8 cellular contexts compared by ENCODE assay signal in genomic region chr1:43227138-43227836, GRCh38. TPM values are rescaled to one million over a fixed set of nuclear protein-coding genes. Genes with fewer than 3 reads are reported as not detected.
A peak's percentile ranks its signal among the peaks of the same experiment; 100 is the strongest.
DNase-seq lines count a peak whose midpoint lies in the region; ATAC-seq lines count a peak whose summit lies in the region.

No MANE protein-coding gene starts in this region.

- no peak overlapping the region for H3K27ac Mint-ChIP-seq in activated naive CD8-positive, alpha-beta T cell treated with anti-CD3 and anti-CD28 coated beads, Interleukin-2, amount 50 U/mL, for 24 hours

- DNase-seq in DMS 273 (lab: John Stamatoyannopoulos, UW; ENCODE audit: unreplicated experiment): peak; percentile 87
- DNase-seq in DMS 273 treated with DMSO at 0.1 percent for 48 hours (lab: John Stamatoyannopoulos, UW): no peak
- DNase-seq in NCI-H1105 (lab: John Stamatoyannopoulos, UW): peak; percentile 79
- DNase-seq in T follicular helper cell (ENCODE audit: low read depth): peak; percentile 68
- DNase-seq in activated naive CD8-positive, alpha-beta T cell treated with anti-CD3 and anti-CD28 coated beads, Interleukin-2, amount 50 U/mL, for 24 hours: peak; percentile 86
- peak; percentile 85 for DNase-seq in left cardiac atrium
- peak; percentile 48 for DNase-seq in renal cortical epithelial cell (ENCODE audit: low read depth)

- no peaks in the 10 kb centered on the region for H3K27me3 Mint-ChIP-seq in activated naive CD8-positive, alpha-beta T cell treated with anti-CD3 and anti-CD28 coated beads, Interleukin-2, amount 50 U/mL, for 24 hours

- intact Hi-C loops in left cardiac atrium (cut with DNase I): loop anchor here (5.0 to 10.0 kb wide), 3 partner anchors 188 to 708 kb away; partner anchors contain the start of gene ARTN (in 1 of the 2)

- H3K4me3 Mint-ChIP-seq in activated naive CD8-positive, alpha-beta T cell treated with anti-CD3 and anti-CD28 coated beads, Interleukin-2, amount 50 U/mL, for 24 hours: no peak overlapping the region

- H3K4me1 Mint-ChIP-seq in activated naive CD8-positive, alpha-beta T cell treated with anti-CD3 and anti-CD28 coated beads, Interleukin-2, amount 50 U/mL, for 24 hours: no peaks in the 10 kb centered on the region

- ATAC-seq in activated naive CD8-positive, alpha-beta T cell treated with anti-CD3 and anti-CD28 coated beads, Interleukin-2, amount 50 U/mL, for 24 hours: peak; percentile 91
- ATAC-seq in left cardiac atrium: peak; percentile 73 to 84
- no peak for ATAC-seq in HG02840 (IDR thresholded peaks at IDR 0.05; ENCODE audit: low FRiP score, unreplicated experiment)

- H3K36me3 Mint-ChIP-seq in activated naive CD8-positive, alpha-beta T cell treated with anti-CD3 and anti-CD28 coated beads, Interleukin-2, amount 50 U/mL, for 24 hours (ENCODE audit: low read depth): no peaks in the 10 kb centered on the region

- H3K9me3 Mint-ChIP-seq in activated naive CD8-positive, alpha-beta T cell treated with anti-CD3 and anti-CD28 coated beads, Interleukin-2, amount 50 U/mL, for 24 hours: no peaks in the 10 kb centered on the region

RNA-seq across cellular contexts. Expression of gene TMEM125, which starts 42.5 kb away (rescaled TPM):
- total RNA-seq in left cardiac atrium: under 1 TPM; 0.41 to 0.65 TPM
- 3.9 and 12.0 TPM in 2 replicates for total RNA-seq in renal cortical epithelial cell

RNA-seq across cellular contexts. Expression of gene CFAP57, which starts 55.2 kb away (rescaled TPM):
- under 1 TPM in 1 of 2 donors, not detected in 1; 0.13 TPM for total RNA-seq in left cardiac atrium
- total RNA-seq in renal cortical epithelial cell: 3.9 TPM in 1 of 2 replicates, not detected in the other

RNA-seq across cellular contexts. Expression of gene EBNA1BP2, which starts 55.2 kb away (rescaled TPM):
- total RNA-seq in left cardiac atrium: 10 to 100 TPM; 26.3 to 37.0 TPM
- 70.9 and 91.5 TPM in 2 replicates for total RNA-seq in renal cortical epithelial cell

RNA-seq across cellular contexts. Expression of gene C1orf210, which starts 58.1 kb away (rescaled TPM):
- total RNA-seq in left cardiac atrium (not detected), renal cortical epithelial cell (0.15 and 3.0 TPM in 2 replicates)
